ENCODE assay signal across 8 cellular contexts in genomic region chr22:41925783-41926460, GRCh38. TPM values are rescaled to one million over a fixed set of nuclear protein-coding genes. Genes with fewer than 3 reads are reported as not detected.
DNase-seq lines count a peak whose midpoint lies in the region; ATAC-seq and TF ChIP-seq lines count a peak whose summit lies in the region.

No MANE protein-coding gene starts in this region.

- H3K27ac ChIP-seq in DOHH2 (ENCODE audit: low read depth, low read length): peak overlapping the region; percentile 86
- H3K27ac ChIP-seq in OCI-LY1 (ENCODE audit: low read depth, low read length, poor library complexity, severe bottlenecking): no peak overlapping the region

- H3K79me2 ChIP-seq in DOHH2 (ENCODE audit: control insufficient read depth, low read length): peaks cover 36% of the 10 kb centered on the region
- H3K79me2 ChIP-seq in OCI-LY1 (ENCODE audit: insufficient read depth, low read length): no peaks in the 10 kb centered on the region

- ATAC-seq in sciatic nerve: peak; percentile 56

- H3K4me3 Mint-ChIP-seq in activated T-helper 1 cell treated with anti-CD3 and anti-CD28 coated beads, Interleukin-12 subunit alpha, Interleukin-12 subunit beta, Interleukin-2, Interleukin-4 antibody, amounts not matched to agents 30 ng/mL and 10 ng/mL and 1 ng/mL, durations not matched to agents 14 hours and 24 hours and 36 hours: peak overlapping the region; percentile 76

- H3K27me3 ChIP-seq in DOHH2 (ENCODE audit: control insufficient read depth, low read length) (no peaks in the 10 kb centered on the region), OCI-LY1 (ENCODE audit: insufficient read depth, low read length) (peaks cover 6% of the 10 kb centered on the region; the same call in 1 of the 2 replicates)

- TF ChIP-seq CTCF in DOHH2 (IDR thresholded peaks at IDR 0.05; ENCODE audit: low read depth, low read length, poor library complexity, severe bottlenecking) (peak; percentile 86), HFF-Myc (IDR thresholded peaks at IDR 0.05; ENCODE audit: low read depth, low read length, missing control alignments) (peak; percentile 54), OCI-LY1 (IDR thresholded peaks at IDR 0.05; ENCODE audit: low read length) (peak; percentile 83)

- H3K4me3 ChIP-seq in DOHH2 (ENCODE audit: low read length) (peak overlapping the region; percentile 86), HFF-Myc (replicated peaks; ENCODE audit: low read depth, low read length) (no peak overlapping the region), OCI-LY1 (ENCODE audit: low read depth, low read length, poor library complexity, severe bottlenecking) (peak overlapping the region; percentile 54)

- no peak overlapping the region; the same call in 1 of the 2 replicates for H3K9ac ChIP-seq in OCI-LY1 (ENCODE audit: low read length)

- H3F3A ChIP-seq in DOHH2 (ENCODE audit: control insufficient read depth, insufficient read depth): peaks cover 33% of the 10 kb centered on the region
- no peaks in the 10 kb centered on the region for H3F3A ChIP-seq in OCI-LY1 (ENCODE audit: insufficient read depth, low read length)

- peaks cover 14% of the 10 kb centered on the region for H3K4me1 Mint-ChIP-seq in activated T-helper 1 cell treated with anti-CD3 and anti-CD28 coated beads, Interleukin-12 subunit alpha, Interleukin-12 subunit beta, Interleukin-2, Interleukin-4 antibody, amounts not matched to agents 30 ng/mL and 10 ng/mL and 1 ng/mL, durations not matched to agents 14 hours and 24 hours and 36 hours (ENCODE audit: low read depth)

- H2AFZ ChIP-seq in OCI-LY1 (ENCODE audit: low read length): no peak overlapping the region

- H3K36me3 ChIP-seq in DOHH2 (ENCODE audit: control insufficient read depth, low read length): peaks cover 48% of the 10 kb centered on the region
- no peaks in the 10 kb centered on the region for H3K36me3 ChIP-seq in OCI-LY1 (ENCODE audit: insufficient read depth, low read length)

- no peaks in the 10 kb centered on the region for H3K36me3 Mint-ChIP-seq in activated T-helper 1 cell treated with anti-CD3 and anti-CD28 coated beads, Interleukin-12 subunit alpha, Interleukin-12 subunit beta, Interleukin-2, Interleukin-4 antibody, amounts not matched to agents 30 ng/mL and 10 ng/mL and 1 ng/mL, durations not matched to agents 14 hours and 24 hours and 36 hours (ENCODE audit: low read depth)

- H3K9me2 ChIP-seq in DOHH2 (replicated peaks; ENCODE audit: control insufficient read depth, low read length) (no peaks in the 10 kb centered on the region), OCI-LY1 (ENCODE audit: low read depth, low read length) (no peaks in the 10 kb centered on the region)

- no peak overlapping the region for H3K27ac Mint-ChIP-seq in activated T-helper 1 cell treated with anti-CD3 and anti-CD28 coated beads, Interleukin-12 subunit alpha, Interleukin-12 subunit beta, Interleukin-2, Interleukin-4 antibody, amounts not matched to agents 30 ng/mL and 10 ng/mL and 1 ng/mL, durations not matched to agents 14 hours and 24 hours and 36 hours

- H3K4me1 ChIP-seq in DOHH2 (ENCODE audit: control insufficient read depth, low read length): peaks cover 89% of the 10 kb centered on the region
- peaks cover 27% of the 10 kb centered on the region for H3K4me1 ChIP-seq in OCI-LY1 (ENCODE audit: insufficient read depth, low read length, severe bottlenecking)

- H4K20me1 ChIP-seq in DOHH2 (ENCODE audit: control insufficient read depth, insufficient read depth, low read depth, low read length) (peaks cover 7% of the 10 kb centered on the region; the same call in 1 of the 2 replicates), OCI-LY1 (ENCODE audit: insufficient read depth, low read length) (no peaks in the 10 kb centered on the region)

- DNase-seq in HFF-Myc (ENCODE audit: extremely low read depth, low read depth) (no peak), germinal center (ENCODE audit: low spot score) (peak; percentile 57), sciatic nerve (ENCODE audit: low spot score) (no peak), NCI-H2196 treated with DMSO at 0.1 percent for 48 hours (lab: John Stamatoyannopoulos, UW; ENCODE audit: unreplicated experiment) (no peak), HPDE6-E6E7 (ENCODE audit: extremely low spot score) (no peak)
- peak; percentile 75 for DNase-seq in activated T-helper 1 cell treated with anti-CD3 and anti-CD28 coated beads, Interleukin-12 subunit alpha, Interleukin-12 subunit beta, Interleukin-2, Interleukin-4 antibody, amounts not matched to agents 30 ng/mL and 10 ng/mL and 1 ng/mL, durations not matched to agents 14 hours and 24 hours and 36 hours (ENCODE audit: low spot score)

- intact Hi-C loops in activated T-helper 1 cell treated with anti-CD3 and anti-CD28 coated beads, Interleukin-12 subunit alpha, Interleukin-12 subunit beta, Interleukin-2, Interleukin-4 antibody, amounts not matched to agents 30 ng/mL and 10 ng/mL and 1 ng/mL, durations not matched to agents 14 hours and 24 hours and 36 hours (cut with micrococcal nuclease): no loop called here
- intact Hi-C loops in sciatic nerve (cut with DNase I): no loop called here

- H3K9me3 Mint-ChIP-seq in activated T-helper 1 cell treated with anti-CD3 and anti-CD28 coated beads, Interleukin-12 subunit alpha, Interleukin-12 subunit beta, Interleukin-2, Interleukin-4 antibody, amounts not matched to agents 30 ng/mL and 10 ng/mL and 1 ng/mL, durations not matched to agents 14 hours and 24 hours and 36 hours: no peaks in the 10 kb centered on the region

- H3K9me3 ChIP-seq in DOHH2 (ENCODE audit: control insufficient read depth, insufficient read depth, low read length) (no peaks in the 10 kb centered on the region), OCI-LY1 (ENCODE audit: low read length) (no peaks in the 10 kb centered on the region)

- H3K27me3 Mint-ChIP-seq in activated T-helper 1 cell treated with anti-CD3 and anti-CD28 coated beads, Interleukin-12 subunit alpha, Interleukin-12 subunit beta, Interleukin-2, Interleukin-4 antibody, amounts not matched to agents 30 ng/mL and 10 ng/mL and 1 ng/mL, durations not matched to agents 14 hours and 24 hours and 36 hours (ENCODE audit: insufficient read depth): peaks cover 23% of the 10 kb centered on the region

- H3K4me2 ChIP-seq in DOHH2 (ENCODE audit: low read length): peak overlapping the region; percentile 85
- peak overlapping the region; percentile 70 for H3K4me2 ChIP-seq in OCI-LY1 (ENCODE audit: low read length)

RNA-seq across cellular contexts. Expression of gene TNFRSF13C, which starts 0.7 kb away (rescaled TPM):
- 3.0 and 3.2 TPM in 2 replicates for total RNA-seq in activated T-helper 1 cell treated with anti-CD3 and anti-CD28 coated beads, Interleukin-12 subunit alpha, Interleukin-12 subunit beta, Interleukin-2, Interleukin-4 antibody, amounts not matched to agents 30 ng/mL and 10 ng/mL and 1 ng/mL, durations not matched to agents 14 hours and 24 hours and 36 hours
- total RNA-seq in sciatic nerve: 1.2 TPM

RNA-seq across cellular contexts. Expression of gene SHISA8, which starts 11.0 kb away (rescaled TPM):
- 5.8 and 6.1 TPM in 2 replicates for total RNA-seq in activated T-helper 1 cell treated with anti-CD3 and anti-CD28 coated beads, Interleukin-12 subunit alpha, Interleukin-12 subunit beta, Interleukin-2, Interleukin-4 antibody, amounts not matched to agents 30 ng/mL and 10 ng/mL and 1 ng/mL, durations not matched to agents 14 hours and 24 hours and 36 hours
- 0.40 TPM for total RNA-seq in sciatic nerve

RNA-seq across cellular contexts. Expression of gene CENPM, which starts 21.0 kb away (rescaled TPM):
- total RNA-seq in activated T-helper 1 cell treated with anti-CD3 and anti-CD28 coated beads, Interleukin-12 subunit alpha, Interleukin-12 subunit beta, Interleukin-2, Interleukin-4 antibody, amounts not matched to agents 30 ng/mL and 10 ng/mL and 1 ng/mL, durations not matched to agents 14 hours and 24 hours and 36 hours: 82.0 and 84.6 TPM in 2 replicates
- not detected for total RNA-seq in sciatic nerve

RNA-seq across cellular contexts. Expression of gene SEPTIN3, which starts 43.3 kb away (rescaled TPM):
- total RNA-seq in activated T-helper 1 cell treated with anti-CD3 and anti-CD28 coated beads, Interleukin-12 subunit alpha, Interleukin-12 subunit beta, Interleukin-2, Interleukin-4 antibody, amounts not matched to agents 30 ng/mL and 10 ng/mL and 1 ng/mL, durations not matched to agents 14 hours and 24 hours and 36 hours: 7.0 and 7.9 TPM in 2 replicates
- 35.5 TPM for total RNA-seq in sciatic nerve

Comparison
In these comparisons a context has a peak if more than half of its experiments do, and no peak if none do; other contexts are left out.
1. DNase-seq: peak in activated T-helper 1 cell treated with anti-CD3 and anti-CD28 coated beads, Interleukin-12 subunit alpha, Interleukin-12 subunit beta, Interleukin-2, Interleukin-4 antibody, amounts not matched to agents 30 ng/mL and 10 ng/mL and 1 ng/mL, durations not matched to agents 14 hours and 24 hours and 36 hours (single experiment) and germinal center (single experiment); none in HFF-Myc (single experiment), sciatic nerve (single experiment), NCI-H2196 treated with DMSO at 0.1 percent for 48 hours (single experiment) and HPDE6-E6E7 (single experiment).
2. RNA of gene CENPM, which starts 21.0 kb away (total RNA-seq): 82.0 to 84.6 TPM in activated T-helper 1 cell treated with anti-CD3 and anti-CD28 coated beads, Interleukin-12 subunit alpha, Interleukin-12 subunit beta, Interleukin-2, Interleukin-4 antibody, amounts not matched to agents 30 ng/mL and 10 ng/mL and 1 ng/mL, durations not matched to agents 14 hours and 24 hours and 36 hours; not detected in sciatic nerve (single experiment); every median in the first group is over 10 times any median in the second.
3. Peak in every context shown above with its lines, with median percentiles within 50 percentile points of each other: CTCF ChIP-seq.